Comparison of ENCODE assay signal across 19 cellular contexts in genomic region chr4:136319789-136320470, GRCh38.
DNase-seq lines count a peak whose midpoint lies in the region; ATAC-seq and TF ChIP-seq lines count a peak whose summit lies in the region.
"Had no signal": no experiment of that assay in that cellular context is flagged by ENCODE, and none has a peak within 500 bp of the region (broad histone marks: within the 10 kb centered on the region; RNA-seq: fewer than 3 reads in every experiment).

No MANE protein-coding gene starts in this region.

- no peak overlapping the region for H3K9ac ChIP-seq in IMR-90 (ENCODE audit: low read depth, low read length)

- no peak overlapping the region for H3K23ac ChIP-seq in IMR-90 (ENCODE audit: low read depth, low read length)

- TF ChIP-seq CTCF in Caco-2 (IDR thresholded peaks at IDR 0.05; ENCODE audit: insufficient read depth in 1 of 2, low read depth in 1 of 2, low read length in 1 of 2, severe bottlenecking in 1 of 2, unreplicated experiment in 1 of 2): no peak
- TF ChIP-seq CTCF in IMR-90 (conservative IDR thresholded peaks at IDR 0.05; ENCODE audit: low read depth, low read length): no peak

- no peak overlapping the region for H2BK15ac ChIP-seq in IMR-90 (ENCODE audit: low read depth, low read length)

- H3K4me1 ChIP-seq in Caco-2 (peaks cover 11% of the 10 kb centered on the region), IMR-90 (ENCODE audit: control insufficient read depth, insufficient read depth, low read length) (no peaks in the 10 kb centered on the region)
- H3K4me1 ChIP-seq: adrenal gland, HAP-1, vagina had no signal

- H4K5ac ChIP-seq in IMR-90 (ENCODE audit: low read depth, low read length): no peak overlapping the region

- no peaks in the 10 kb centered on the region for H3K9me1 ChIP-seq in IMR-90 (ENCODE audit: insufficient read depth, low read length)

- H3K9me3 ChIP-seq in Caco-2 (no peaks in the 10 kb centered on the region), IMR-90 (ENCODE audit: control insufficient read depth, insufficient read depth, low read length) (no peaks in the 10 kb centered on the region; the same call in 1 of the 2 replicates)
- H3K9me3 ChIP-seq: adrenal gland, HAP-1, vagina had no signal

- peak; percentile 44; the same call in 1 of the 2 replicates for ATAC-seq in IMR-90 (ENCODE audit: low read depth)
- no peak for ATAC-seq in GM21515 (IDR thresholded peaks at IDR 0.05; ENCODE audit: unreplicated experiment)
- ATAC-seq: activated T-cell treated with anti-CD3 and anti-CD28 coated beads, Interleukin-2, amount 50 U/mL, for 4 hours; stimulated activated naive CD8-positive, alpha-beta T cell treated with anti-CD3 and anti-CD28 coated beads, Interleukin-15, amount 100 ng/mL, for 72 hours had no signal

- no peak overlapping the region for H4K8ac ChIP-seq in IMR-90 (ENCODE audit: low read depth in 2 of 2, low read length in 2 of 2)

- POLR2A ChIA-PET in Caco-2 (lab: Charles Lee) (no interaction called here), IMR-90 (lab: Charles Lee; ENCODE audit: unreplicated experiment) (no interaction called here)

- no peaks in the 10 kb centered on the region for H4K20me1 ChIP-seq in IMR-90 (ENCODE audit: insufficient read depth, low read length)

- TF ChIP-seq POLR2A in IMR-90 (IDR thresholded peaks at IDR 0.05; ENCODE audit: low read depth, low read length): no peak

- no peak overlapping the region for H3K4me2 ChIP-seq in IMR-90 (ENCODE audit: low read depth, low read length)

- dilution Hi-C loops in IMR-90 (cut with HindIII; ENCODE audit: low sequenced_read_pairs, unreplicated experiment): no loop called here

- H3K27ac Mint-ChIP-seq in Caco-2 (ENCODE audit: unreplicated experiment): peak overlapping the region; percentile 32
- H3K27ac Mint-ChIP-seq: stimulated activated naive CD8-positive, alpha-beta T cell treated with anti-CD3 and anti-CD28 coated beads, Interleukin-15, amount 100 ng/mL, for 72 hours had no signal

- no peak overlapping the region for H3K4me3 Mint-ChIP-seq in Caco-2 (ENCODE audit: unreplicated experiment)
- H3K4me3 Mint-ChIP-seq: activated T-cell treated with anti-CD3 and anti-CD28 coated beads, Interleukin-2, amount 50 U/mL, for 4 hours; stimulated activated naive CD8-positive, alpha-beta T cell treated with anti-CD3 and anti-CD28 coated beads, Interleukin-15, amount 100 ng/mL, for 72 hours had no signal

- peaks cover 6% of the 10 kb centered on the region for H3K4me1 Mint-ChIP-seq in Caco-2 (ENCODE audit: low read depth, unreplicated experiment)
- H3K4me1 Mint-ChIP-seq: stimulated activated naive CD8-positive, alpha-beta T cell treated with anti-CD3 and anti-CD28 coated beads, Interleukin-15, amount 100 ng/mL, for 72 hours had no signal

- no peak overlapping the region for H3K4ac ChIP-seq in IMR-90 (ENCODE audit: low read depth, low read length)

- no peak overlapping the region for H3K14ac ChIP-seq in IMR-90 (replicated peaks; ENCODE audit: low read depth, low read length)

- TF ChIP-seq RAD21 in IMR-90 (IDR thresholded peaks at IDR 0.05; ENCODE audit: low read length): no peak

- no peak overlapping the region for H2AK9ac ChIP-seq in IMR-90 (replicated peaks; ENCODE audit: low read depth, low read length, poor library complexity)

- H2AK5ac ChIP-seq in IMR-90 (ENCODE audit: low read depth, low read length): no peak overlapping the region

- no TSS peak for BruUV-seq in Caco-2 (replicated peaks; lab: Mats Ljungman, UMichigan)
- no TSS peak for BruUV-seq in IMR-90 (replicated peaks; lab: Mats Ljungman, UMichigan)

- H3K27me3 ChIP-seq in Caco-2 (replicated peaks; ENCODE audit: control insufficient read depth, insufficient read depth, low read length): no peaks in the 10 kb centered on the region
- H3K27me3 ChIP-seq in IMR-90 (ENCODE audit: control insufficient read depth, insufficient read depth, low read length): no peaks in the 10 kb centered on the region
- H3K27me3 ChIP-seq: adrenal gland, vagina had no signal

- H4K91ac ChIP-seq in IMR-90 (ENCODE audit: insufficient read depth, low read depth, low read length): no peak overlapping the region

- no peak overlapping the region for H3K56ac ChIP-seq in IMR-90 (ENCODE audit: extremely low read depth, insufficient read depth, low read length)

- no peaks in the 10 kb centered on the region for H3K36me3 Mint-ChIP-seq in Caco-2 (ENCODE audit: insufficient read depth, unreplicated experiment)

- no peak overlapping the region for H3K27ac ChIP-seq in IMR-90 (ENCODE audit: insufficient read depth, low read length)
- H3K27ac ChIP-seq: adrenal gland, dorsolateral prefrontal cortex, vagina had no signal

- WGBS in IMR-90 (ENCODE audit: extremely low coverage in 2 of 2, insufficient read length in 1 of 2), 2 experiments: no CpG with 5 or more reads among the region's 4 CpGs

- in situ Hi-C loops in IMR-90 (cut with MboI; ENCODE audit: low sequenced_read_pairs): no loop called here

- H3K9me3 Mint-ChIP-seq in Caco-2 (ENCODE audit: unreplicated experiment): no peaks in the 10 kb centered on the region
- H3K9me3 Mint-ChIP-seq: stimulated activated naive CD8-positive, alpha-beta T cell treated with anti-CD3 and anti-CD28 coated beads, Interleukin-15, amount 100 ng/mL, for 72 hours had no signal

- peaks cover 5% of the 10 kb centered on the region for H3K27me3 Mint-ChIP-seq in Caco-2 (ENCODE audit: insufficient read depth, unreplicated experiment)
- H3K27me3 Mint-ChIP-seq: stimulated activated naive CD8-positive, alpha-beta T cell treated with anti-CD3 and anti-CD28 coated beads, Interleukin-15, amount 100 ng/mL, for 72 hours had no signal

- no peak overlapping the region for H2BK20ac ChIP-seq in IMR-90 (ENCODE audit: low read depth, low read length)

- no peaks in the 10 kb centered on the region for H3K36me3 ChIP-seq in Caco-2 (ENCODE audit: control insufficient read depth, insufficient read depth, low read length)
- H3K36me3 ChIP-seq in IMR-90 (ENCODE audit: control insufficient read depth, insufficient read depth, low read length): no peaks in the 10 kb centered on the region
- H3K36me3 ChIP-seq: adrenal gland, HAP-1, vagina had no signal

- H2BK120ac ChIP-seq in IMR-90 (ENCODE audit: low read depth, low read length): no peak overlapping the region

- DNase-seq in Caco-2 (peak in 1 of 2 experiments; percentile 14), IMR-90 (peak; percentile 49), astrocyte of the hippocampus (ENCODE audit: low read depth, low spot score) (peak; percentile 76), kidney tubule cell (ENCODE audit: low spot score) (peak; percentile 98), T-helper 2 cell (no peak), NCI-H1436 treated with DMSO at 0.1 percent for 48 hours (lab: John Stamatoyannopoulos, UW) (no peak), DMS79 treated with DMSO at 0.1 percent for 48 hours (lab: John Stamatoyannopoulos, UW) (no peak)
- DNase-seq: activated CD4-positive, alpha-beta T cell treated with anti-CD3 and anti-CD28 coated beads, Interleukin-2, amount 50 U/mL, for 1 hour; activated T-cell treated with anti-CD3 and anti-CD28 coated beads, Interleukin-2, amount 50 U/mL, for 4 hours; adrenal gland; dorsolateral prefrontal cortex; Kasumi-1; NCI-H187 treated with DMSO at 0.1 percent for 48 hours; NCI-H69; occipital lobe; stimulated activated naive CD8-positive, alpha-beta T cell treated with anti-CD3 and anti-CD28 coated beads, Interleukin-15, amount 100 ng/mL, for 72 hours had no signal

- H2BK5ac ChIP-seq in IMR-90 (ENCODE audit: low read depth, low read length, poor library complexity, severe bottlenecking): no peak overlapping the region

- intact Hi-C loops in Caco-2 (cut with micrococcal nuclease; ENCODE audit: unreplicated experiment): no loop called here
- intact Hi-C loops in IMR-90 (cut with micrococcal nuclease): no loop called here

- H3K4me3 ChIP-seq in Caco-2 (ENCODE audit: low read depth, low read length) (no peak overlapping the region), IMR-90 (ENCODE audit: insufficient read depth, low read depth, low read length) (no peak overlapping the region)
- H3K4me3 ChIP-seq: adrenal gland, dorsolateral prefrontal cortex, HAP-1, vagina had no signal

- CTCF ChIA-PET in Caco-2 (lab: Charles Lee): no interaction called here
- CTCF ChIA-PET in IMR-90 (lab: Yijun Ruan, JAX): no interaction called here

- H3K79me1 ChIP-seq in IMR-90 (ENCODE audit: low read depth in 1 of 2, low read length in 2 of 2): no peaks in the 10 kb centered on the region

- no peak overlapping the region for H3K18ac ChIP-seq in IMR-90 (ENCODE audit: low read depth, low read length)

- no peak overlapping the region for H2AFZ ChIP-seq in IMR-90 (replicated peaks; ENCODE audit: low read length, poor library complexity)

TF ChIP-seq in IMR-90, 13 proteins besides CTCF, POLR2A, EP300 and RAD21:
- TF ChIP-seq MAFK (IDR thresholded peaks at IDR 0.05; ENCODE audit: low read depth, low read length): 0 out of 2 replicates have a peak, but pooled peaks have one; percentile 1
- peak; percentile 59; the same call in 1 of the 2 replicates for TF ChIP-seq NFE2L2 (IDR thresholded peaks at IDR 0.05; ENCODE audit: low read depth, low read length)
- no peak for TF ChIP-seq ELK1 (IDR thresholded peaks at IDR 0.05; ENCODE audit: borderline replicate concordance, low read depth, low read length)

Comparison
In these comparisons a context has a peak if more than half of its experiments do, and no peak if none do; other contexts are left out.
1. DNase-seq: peak in IMR-90 (single experiment), astrocyte of the hippocampus (single experiment) and kidney tubule cell (single experiment); none in T-helper 2 cell (0 of 5), NCI-H1436 treated with DMSO at 0.1 percent for 48 hours (single experiment) and DMS79 treated with DMSO at 0.1 percent for 48 hours (single experiment).